Comparison of ENCODE assay signal across 2 cellular contexts in genomic region chr6:75115501-75115900, GRCh38.
TF ChIP-seq lines count a peak whose summit lies in the region.

No MANE protein-coding gene starts in this region.

TF ChIP-seq in H1, 55 proteins besides CTCF, POLR2A, EP300 and RAD21 (continued from another document):
- TF ChIP-seq YY1 (IDR thresholded peaks at IDR 0.05; ENCODE audit: low read depth, low read length) = no peak
- TF ChIP-seq RFX5 (IDR thresholded peaks at IDR 0.05; ENCODE audit: borderline replicate concordance, low read depth, low read length) = no peak
- TF ChIP-seq SUZ12 (IDR thresholded peaks at IDR 0.05; ENCODE audit: low read length) = no peak
- TF ChIP-seq RBBP5 (IDR thresholded peaks at IDR 0.05; ENCODE audit: borderline replicate concordance, low read depth, low read length) = no peak
- no peak for TF ChIP-seq KDM4A (IDR thresholded peaks at IDR 0.05; ENCODE audit: low read depth, low read length, severe bottlenecking)
- no peak for TF ChIP-seq E2F6 (IDR thresholded peaks at IDR 0.05)
- TF ChIP-seq TAF7 (optimal IDR thresholded peaks at IDR 0.05; ENCODE audit: borderline replicate concordance, low read depth, low read length) = no peak

TF ChIP-seq in SK-N-SH treated with all-trans-retinoic acid at 6 μM for 48 hours, 23 proteins besides CTCF, POLR2A, EP300 and RAD21 (continued from another document):
- TF ChIP-seq ZNF70 (CRISPR knock-in tag; IDR thresholded peaks at IDR 0.05) = no peak
- TF ChIP-seq POU6F1 (CRISPR knock-in tag; IDR thresholded peaks at IDR 0.05; ENCODE audit: borderline replicate concordance, low read depth) = no peak
- no peak for TF ChIP-seq OSR1 (CRISPR knock-in tag; IDR thresholded peaks at IDR 0.05)
- TF ChIP-seq BACH2 (CRISPR knock-in tag; IDR thresholded peaks at IDR 0.05; ENCODE audit: borderline replicate concordance) = no peak
- no peak for TF ChIP-seq TSHZ2 (CRISPR knock-in tag; IDR thresholded peaks at IDR 0.05)
- TF ChIP-seq ARNTL (CRISPR knock-in tag; IDR thresholded peaks at IDR 0.05; ENCODE audit: borderline replicate concordance, low read depth) = no peak
- no peak for TF ChIP-seq ZNF8 (CRISPR knock-in tag; IDR thresholded peaks at IDR 0.05)
- no peak for TF ChIP-seq TCF4 (CRISPR knock-in tag; IDR thresholded peaks at IDR 0.05; ENCODE audit: borderline replicate concordance)
- TF ChIP-seq SNAI2 (CRISPR knock-in tag; IDR thresholded peaks at IDR 0.05) = no peak
